1 cellular context compared by ENCODE assay signal in genomic region chr13:33285420-33286124, GRCh38.
A peak's percentile ranks its signal among the peaks of the same experiment; 100 is the strongest.
TF ChIP-seq lines count a peak whose summit lies in the region.

STARD13 (minus strand) TSS chr13:33285755; CDS start chr13:33285638, 117 bp downstream.

TF ChIP-seq in HEK293, 187 proteins besides CTCF, POLR2A, EP300 and RAD21 (continued from another document):
- no peak for TF ChIP-seq ZNF148 (tag by site-specific recombination; IDR thresholded peaks at IDR 0.05; ENCODE audit: borderline replicate concordance)
- TF ChIP-seq ZNF146 (tag by site-specific recombination; IDR thresholded peaks at IDR 0.05) = no peak
- no peak for TF ChIP-seq ZNF292 (tag by site-specific recombination; IDR thresholded peaks at IDR 0.05; ENCODE audit: borderline replicate concordance, low read depth)
- no peak for TF ChIP-seq ZFP3 (tag by site-specific recombination; IDR thresholded peaks at IDR 0.05; ENCODE audit: low read depth)
- TF ChIP-seq ZNF366 (tag by site-specific recombination; conservative IDR thresholded peaks at IDR 0.05) = peak; percentile 79
- peak; percentile 38; the same call in 1 of the 2 replicates for TF ChIP-seq GLIS2 (tag by site-specific recombination; IDR thresholded peaks at IDR 0.05)
- TF ChIP-seq ZNF530 (tag by site-specific recombination; IDR thresholded peaks at IDR 0.05; ENCODE audit: low read depth) = no peak
- TF ChIP-seq YY2 (tag by site-specific recombination; IDR thresholded peaks at IDR 0.05) = no peak
- TF ChIP-seq ZNF692 (tag by site-specific recombination; IDR thresholded peaks at IDR 0.05) = 0 out of 2 replicates have a peak, but pooled peaks have one; percentile 23
- TF ChIP-seq ZNF510 (tag by site-specific recombination; IDR thresholded peaks at IDR 0.05; ENCODE audit: insufficient replicate concordance) = no peak
- no peak for TF ChIP-seq ZNF202 (tag by site-specific recombination; IDR thresholded peaks at IDR 0.05; ENCODE audit: borderline replicate concordance)
- TF ChIP-seq ZNF501 (tag by site-specific recombination; IDR thresholded peaks at IDR 0.05) = peak; percentile 54; the same call in 1 of the 2 replicates
- TF ChIP-seq ZNF600 (tag by site-specific recombination; IDR thresholded peaks at IDR 0.05) = peak; percentile 81
- TF ChIP-seq ZFP37 (tag by site-specific recombination; IDR thresholded peaks at IDR 0.05) = no peak; the same call in 1 of the 2 replicates
- TF ChIP-seq IKZF3 (tag by site-specific recombination; IDR thresholded peaks at IDR 0.05) = peak; percentile 74
- TF ChIP-seq ZNF610 (tag by site-specific recombination; IDR thresholded peaks at IDR 0.05; ENCODE audit: borderline replicate concordance) = no peak
- TF ChIP-seq ZBTB48 (tag by site-specific recombination; IDR thresholded peaks at IDR 0.05) = peak; percentile 98
- TF ChIP-seq ZNF211 (tag by site-specific recombination; IDR thresholded peaks at IDR 0.05; ENCODE audit: low read depth) = no peak
- no peak; the same call in 1 of the 2 replicates for TF ChIP-seq GLIS1 (tag by site-specific recombination; IDR thresholded peaks at IDR 0.05)
- TF ChIP-seq PRDM1 (tag by site-specific recombination; IDR thresholded peaks at IDR 0.05) = peak; percentile 97
- no peak for TF ChIP-seq ZNF518A (tag by site-specific recombination; conservative IDR thresholded peaks at IDR 0.05; ENCODE audit: low read depth)
- no peak for TF ChIP-seq KLF7 (tag by site-specific recombination; IDR thresholded peaks at IDR 0.05; ENCODE audit: borderline replicate concordance)
- no peak for TF ChIP-seq BCL6B (tag by site-specific recombination; IDR thresholded peaks at IDR 0.05)
- TF ChIP-seq ZSCAN30 (tag by site-specific recombination; IDR thresholded peaks at IDR 0.05) = 0 out of 2 replicates have a peak, but pooled peaks have one; percentile 56
- TF ChIP-seq ZSCAN16 (tag by site-specific recombination; IDR thresholded peaks at IDR 0.05) = no peak
- no peak for TF ChIP-seq ZNF529 (tag by site-specific recombination; IDR thresholded peaks at IDR 0.05; ENCODE audit: insufficient replicate concordance)
- TF ChIP-seq RBAK (tag by site-specific recombination; IDR thresholded peaks at IDR 0.05) = no peak
- TF ChIP-seq ZNF639 (tag by site-specific recombination; IDR thresholded peaks at IDR 0.05) = no peak
- no peak for TF ChIP-seq SETDB1 (IDR thresholded peaks at IDR 0.05; ENCODE audit: insufficient read length, low read length)
- no peak for TF ChIP-seq ZNF701 (tag by site-specific recombination; IDR thresholded peaks at IDR 0.05)
- peak; percentile 37; the same call in 1 of the 2 replicates for TF ChIP-seq ZNF341 (tag by site-specific recombination; IDR thresholded peaks at IDR 0.05; ENCODE audit: low read depth)
- no peak for TF ChIP-seq ZBTB1 (tag by site-specific recombination; IDR thresholded peaks at IDR 0.05)
- peak; percentile 48 for TF ChIP-seq SP2 (tag by site-specific recombination; IDR thresholded peaks at IDR 0.05)
- no peak for TF ChIP-seq ZNF155 (tag by site-specific recombination; IDR thresholded peaks at IDR 0.05)
- no peak for TF ChIP-seq ZNF571 (tag by site-specific recombination; IDR thresholded peaks at IDR 0.05)
